Comparison of ENCODE assay signal across 1 cellular context in the genomic region with DNA sequence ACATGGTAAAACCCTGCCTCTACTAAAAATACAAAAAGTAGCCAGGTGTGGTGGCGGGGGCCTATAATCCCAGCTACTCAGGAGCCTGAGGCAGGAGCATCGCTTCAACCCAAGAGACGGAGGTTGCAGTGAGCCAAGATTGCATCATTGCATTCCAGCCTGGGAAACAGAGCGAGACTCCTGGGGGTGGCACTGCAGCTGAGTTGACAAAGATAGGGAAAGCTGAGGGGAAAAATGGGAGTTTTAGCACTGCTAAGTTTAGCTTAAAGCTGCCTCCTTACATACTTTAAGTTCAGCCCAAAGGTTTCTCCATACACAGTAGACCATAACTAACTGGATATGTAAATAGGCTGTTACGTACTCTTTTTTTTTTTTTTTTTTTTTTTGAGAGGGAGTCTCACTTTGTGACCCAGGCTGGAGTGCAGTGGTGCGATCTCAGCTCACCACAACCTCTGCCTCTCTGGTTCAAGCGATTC.
TF ChIP-seq lines count a peak whose summit lies in the region.

No MANE protein-coding gene starts in this region.

TF ChIP-seq in K562, 482 proteins besides CTCF, POLR2A, EP300 and RAD21:
- TF ChIP-seq ATF7 (IDR thresholded peaks at IDR 0.05) (peak; percentile 80), ELF2 (CRISPR knock-in tag; IDR thresholded peaks at IDR 0.05) (no peak), BRCA1 (IDR thresholded peaks at IDR 0.05) (no peak), BRCA1 (CRISPR knock-in tag; IDR thresholded peaks at IDR 0.05) (no peak), ARID1B (IDR thresholded peaks at IDR 0.05) (peak; percentile 49; the same call in 1 of the 2 replicates), SMARCA4 (IDR thresholded peaks at IDR 0.05) (peak; percentile 38; the same call in 1 of the 2 replicates), HLTF (IDR thresholded peaks at IDR 0.05) (no peak), CEBPG (CRISPR knock-in tag; IDR thresholded peaks at IDR 0.05) (peak; percentile 73), CEBPG (tag; conservative IDR thresholded peaks at IDR 0.05 in 1 of 2, IDR thresholded peaks at IDR 0.05 in 1 of 2) (peak; percentile 80 to 90; a peak in 3 of 4 replicates), TEAD4 (IDR thresholded peaks at IDR 0.05; ENCODE audit: low read length) (0 out of 2 replicates have a peak, but pooled peaks have one; percentile 31), TEAD4 (CRISPR knock-in tag; IDR thresholded peaks at IDR 0.05; ENCODE audit: borderline replicate concordance) (no peak), SMARCE1 (IDR thresholded peaks at IDR 0.05) (peak; percentile 22; the same call in 1 of the 2 replicates), TAF9B (IDR thresholded peaks at IDR 0.05; ENCODE audit: partially characterized antibody) (no peak), SREBF2 (CRISPR knock-in tag; IDR thresholded peaks at IDR 0.05) (no peak), STAT5B (CRISPR knock-in tag; IDR thresholded peaks at IDR 0.05) (no peak), CTBP1 (IDR thresholded peaks at IDR 0.05; ENCODE audit: borderline replicate concordance) (peak; percentile 66; the same call in 1 of the 2 replicates), JUND (IDR thresholded peaks at IDR 0.05; ENCODE audit: borderline replicate concordance, low read depth, low read length) (peak; percentile 57; the same call in 1 of the 2 replicates), JUND (tag; IDR thresholded peaks at IDR 0.05; ENCODE audit: borderline replicate concordance, low read depth, low read length) (peak; percentile 26; the same call in 1 of the 3 replicates), TCF3 (CRISPR knock-in tag; IDR thresholded peaks at IDR 0.05) (peak; percentile 5; the same call in 1 of the 2 replicates), TAL1 (IDR thresholded peaks at IDR 0.05) (0 out of 2 replicates have a peak, but pooled peaks have one; percentile 13), L3MBTL2 (IDR thresholded peaks at IDR 0.05) (peak; percentile 36; the same call in 1 of the 2 replicates), ZEB2 (IDR thresholded peaks at IDR 0.05) (0 out of 2 replicates have a peak, but pooled peaks have one; percentile 33), CXXC5 (CRISPR knock-in tag; IDR thresholded peaks at IDR 0.05) (0 out of 2 replicates have a peak, but pooled peaks have one; percentile 32), CEBPB (tag; IDR thresholded peaks at IDR 0.05) (peak; percentile 73)
- TF ChIP-seq, protein P1, sequence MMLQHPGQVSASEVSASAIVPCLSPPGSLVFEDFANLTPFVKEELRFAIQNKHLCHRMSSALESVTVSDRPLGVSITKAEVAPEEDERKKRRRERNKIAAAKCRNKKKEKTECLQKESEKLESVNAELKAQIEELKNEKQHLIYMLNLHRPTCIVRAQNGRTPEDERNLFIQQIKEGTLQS (IDR thresholded peaks at IDR 0.05): peak; percentile 94
- TF ChIP-seq, protein P1 (CRISPR knock-in tag; conservative IDR thresholded peaks at IDR 0.05): no peak
- TF ChIP-seq, protein P2, sequence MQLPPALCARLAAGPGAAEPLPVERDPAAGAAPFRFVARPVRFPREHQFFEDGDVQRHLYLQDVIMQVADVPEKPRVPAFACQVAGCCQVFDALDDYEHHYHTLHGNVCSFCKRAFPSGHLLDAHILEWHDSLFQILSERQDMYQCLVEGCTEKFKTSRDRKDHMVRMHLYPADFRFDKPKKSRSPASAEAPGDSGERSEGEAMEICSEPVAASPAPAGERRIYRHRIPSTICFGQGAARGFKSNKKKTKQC (CRISPR knock-in tag; IDR thresholded peaks at IDR 0.05): no peak
- TF ChIP-seq, protein P3, sequence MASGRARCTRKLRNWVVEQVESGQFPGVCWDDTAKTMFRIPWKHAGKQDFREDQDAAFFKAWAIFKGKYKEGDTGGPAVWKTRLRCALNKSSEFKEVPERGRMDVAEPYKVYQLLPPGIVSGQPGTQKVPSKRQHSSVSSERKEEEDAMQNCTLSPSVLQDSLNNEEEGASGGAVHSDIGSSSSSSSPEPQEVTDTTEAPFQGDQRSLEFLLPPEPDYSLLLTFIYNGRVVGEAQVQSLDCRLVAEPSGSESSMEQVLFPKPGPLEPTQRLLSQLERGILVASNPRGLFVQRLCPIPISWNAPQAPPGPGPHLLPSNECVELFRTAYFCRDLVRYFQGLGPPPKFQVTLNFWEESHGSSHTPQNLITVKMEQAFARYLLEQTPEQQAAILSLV (tag; IDR thresholded peaks at IDR 0.05): peak; percentile 62; the same call in 1 of the 2 replicates
TF ChIP-seq in K562: peak in this region for 16.
